Comparison of ENCODE assay signal across 17 cellular contexts in genomic region chr1:113941245-113941559, GRCh38. TPM values are rescaled to one million over a fixed set of nuclear protein-coding genes. Genes with fewer than 3 reads are reported as not detected.
DNase-seq lines count a peak whose midpoint lies in the region; ATAC-seq and TF ChIP-seq lines count a peak whose summit lies in the region.
"Had no signal": no experiment of that assay in that cellular context is flagged by ENCODE, and none has a peak within 500 bp of the region (broad histone marks: within the 10 kb centered on the region; RNA-seq: fewer than 3 reads in every experiment).

No MANE protein-coding gene starts in this region.

- H3K36me3 ChIP-seq in CD4-positive, alpha-beta memory T cell (ENCODE audit: insufficient read depth, low read length), result peaks cover 15% of the 10 kb centered on the region
- peaks cover 0 to 8% (median 0%) of the 10 kb centered on the region in 3 experiments for H3K36me3 ChIP-seq in naive thymus-derived CD4-positive, alpha-beta T cell (ENCODE audit: control insufficient read depth in 2 of 3, insufficient read depth in 3 of 3, low read length in 3 of 3)
- H3K36me3 ChIP-seq: ovary had no signal

- POLR2A ChIA-PET in CD4-positive, alpha-beta memory T cell (lab: Charles Lee; ENCODE audit: partially characterized antibody), result interaction anchor here (0.9 to 7.7 kb wide), 4 partner anchors 11 to 129 kb away, joined by 3 to 88 read pairs (median 4); partner anchors contain the start of genes AP4B1, DCLRE1B, HIPK1 and RSBN1
- POLR2A ChIA-PET in activated CD8-positive, alpha-beta T cell treated with anti-CD3 and anti-CD28 coated beads for 36 hours (lab: Charles Lee), result interaction anchor here (1.1 to 4.2 kb wide), 2 partner anchors 7 to 11 kb away, joined by 3 to 37 read pairs; partner anchors contain the start of gene HIPK1
- POLR2A ChIA-PET in naive thymus-derived CD4-positive, alpha-beta T cell (lab: Charles Lee), result interaction anchor here (1.0 to 19.6 kb wide), 3 partner anchors 6 to 67 kb away, joined by 3 to 360 read pairs (median 360); partner anchors contain the start of gene HIPK1

- DNase-seq in CD4-positive, alpha-beta memory T cell, result no peak
- no peak for DNase-seq in activated CD8-positive, alpha-beta T cell treated with anti-CD3 and anti-CD28 coated beads for 36 hours
- no peak for DNase-seq in naive thymus-derived CD4-positive, alpha-beta T cell
- no peak for DNase-seq in effector CD4-positive, alpha-beta T cell
- DNase-seq in foreskin fibroblast (no peak), SW 1271 (lab: John Stamatoyannopoulos, UW) (no peak)
- DNase-seq: cortex of kidney, DMS79 treated with DMSO at 0.1 percent for 48 hours, erythroblast, H7, NCI-H1105 treated with DMSO at 0.1 percent for 48 hours, ovary had no signal

- H3K4me1 ChIP-seq in CD4-positive, alpha-beta memory T cell (ENCODE audit: insufficient read depth, low read length), result peaks cover 85% of the 10 kb centered on the region
- H3K4me1 ChIP-seq in naive thymus-derived CD4-positive, alpha-beta T cell (ENCODE audit: control insufficient read depth in 2 of 2, insufficient read depth in 2 of 2, low read length in 2 of 2), result peaks cover 49 to 74% of the 10 kb centered on the region in 2 donors

- H3K9me3 ChIP-seq in CD4-positive, alpha-beta memory T cell (ENCODE audit: control insufficient read depth in 1 of 2, low read length in 2 of 2), result no peaks in the 10 kb centered on the region
- H3K9me3 ChIP-seq in naive thymus-derived CD4-positive, alpha-beta T cell (ENCODE audit: control insufficient read depth in 2 of 3, low read length in 3 of 3), result no peaks in the 10 kb centered on the region
- H3K9me3 ChIP-seq: ovary, vagina had no signal

- ATAC-seq in GM18909 (IDR thresholded peaks at IDR 0.05; ENCODE audit: poor library complexity, unreplicated experiment), result peak; percentile 11
- peak; percentile 8 for ATAC-seq in activated CD8-positive, alpha-beta T cell treated with anti-CD3 and anti-CD28 coated beads for 36 hours
- no peak for ATAC-seq in naive thymus-derived CD4-positive, alpha-beta T cell

- H3K4me1 Mint-ChIP-seq in CD4-positive, alpha-beta memory T cell, result peaks cover 55 to 85% (median 71%) of the 10 kb centered on the region in 4 donors
- H3K4me1 Mint-ChIP-seq in activated CD8-positive, alpha-beta T cell treated with anti-CD3 and anti-CD28 coated beads for 36 hours (ENCODE audit: low read depth), result peaks cover 74% of the 10 kb centered on the region
- peaks cover 57 to 88% (median 79%) of the 10 kb centered on the region in 7 donors for H3K4me1 Mint-ChIP-seq in naive thymus-derived CD4-positive, alpha-beta T cell

- peak overlapping the region; percentile 86 to 97 (median 91) for H3K27ac Mint-ChIP-seq in CD4-positive, alpha-beta memory T cell
- H3K27ac Mint-ChIP-seq in activated CD8-positive, alpha-beta T cell treated with anti-CD3 and anti-CD28 coated beads for 36 hours, result peak overlapping the region; percentile 95
- peak overlapping the region; percentile 85 to 98 (median 94) for H3K27ac Mint-ChIP-seq in naive thymus-derived CD4-positive, alpha-beta T cell

- peak overlapping the region; percentile 52 for H3K27ac ChIP-seq in CD4-positive, alpha-beta memory T cell (ENCODE audit: low read depth, low read length)
- H3K27ac ChIP-seq in naive thymus-derived CD4-positive, alpha-beta T cell (ENCODE audit: low read depth, low read length), result peak overlapping the region; percentile 46
- H3K27ac ChIP-seq: ovary, vagina had no signal

- H3K27me3 ChIP-seq in CD4-positive, alpha-beta memory T cell (ENCODE audit: insufficient read depth, low read length), result no peaks in the 10 kb centered on the region
- no peaks in the 10 kb centered on the region for H3K27me3 ChIP-seq in naive thymus-derived CD4-positive, alpha-beta T cell (ENCODE audit: control insufficient read depth in 2 of 2, insufficient read depth in 2 of 2, low read length in 2 of 2)
- H3K27me3 ChIP-seq: BLaER1 treated with 17β-estradiol and CSF1 and Interleukin-3, amounts not matched to agents 10 nM and 100 nM; ovary; vagina had no signal

- intact Hi-C loops in CD4-positive, alpha-beta memory T cell (cut with micrococcal nuclease), result no loop called here
- intact Hi-C loops in activated CD8-positive, alpha-beta T cell treated with anti-CD3 and anti-CD28 coated beads for 36 hours (cut with micrococcal nuclease), result no loop called here
- intact Hi-C loops in naive thymus-derived CD4-positive, alpha-beta T cell (cut with micrococcal nuclease), result loop anchor here in 1 of 2 donors (10.0 kb wide), 1 partner anchor 1154 kb away; no protein-coding TSS in a partner anchor

- TF ChIP-seq CTCF in activated CD8-positive, alpha-beta T cell treated with anti-CD3 and anti-CD28 coated beads for 36 hours (IDR thresholded peaks at IDR 0.05), result no peak
- no peak for TF ChIP-seq CTCF in foreskin fibroblast (IDR thresholded peaks at IDR 0.05; ENCODE audit: low read depth, low read length)

- peak overlapping the region; percentile 12 to 89 (median 82) for H3K4me3 Mint-ChIP-seq in CD4-positive, alpha-beta memory T cell
- peak overlapping the region; percentile 73 for H3K4me3 Mint-ChIP-seq in activated CD8-positive, alpha-beta T cell treated with anti-CD3 and anti-CD28 coated beads for 36 hours
- peak overlapping the region; percentile 64 to 87 (median 80) for H3K4me3 Mint-ChIP-seq in naive thymus-derived CD4-positive, alpha-beta T cell

- H3K27me3 Mint-ChIP-seq in CD4-positive, alpha-beta memory T cell, result no peaks in the 10 kb centered on the region
- H3K27me3 Mint-ChIP-seq in activated CD8-positive, alpha-beta T cell treated with anti-CD3 and anti-CD28 coated beads for 36 hours, result no peaks in the 10 kb centered on the region
- H3K27me3 Mint-ChIP-seq in naive thymus-derived CD4-positive, alpha-beta T cell, result no peaks in the 10 kb centered on the region
- H3K27me3 Mint-ChIP-seq: stimulated activated naive B cell treated with anti-CD40 and anti-IgM and Interleukin-4, amounts not matched to agents 10 μg/mL and 1 μg/mL and 100 μg/mL, for 72 hours had no signal

- CTCF ChIA-PET in CD4-positive, alpha-beta memory T cell (lab: Charles Lee; ENCODE audit: partially characterized antibody), result interaction anchor here (1.2 to 3.1 kb wide), 5 partner anchors 10 to 106 kb away, joined by 5 to 20 read pairs (median 7); partner anchors contain the start of genes AP4B1, DCLRE1B and HIPK1
- CTCF ChIA-PET in activated CD8-positive, alpha-beta T cell treated with anti-CD3 and anti-CD28 coated beads for 36 hours (lab: Charles Lee), result interaction anchor here (1.0 to 4.3 kb wide), 3 partner anchors 7 to 11 kb away, joined by 3 to 24 read pairs (median 23); partner anchors contain the start of gene HIPK1
- CTCF ChIA-PET in naive thymus-derived CD4-positive, alpha-beta T cell (lab: Charles Lee), result interaction anchor here (1.0 to 1.7 kb wide), 3 partner anchors 10 to 22 kb away, joined by 3 to 5 read pairs (median 5); partner anchors contain the start of gene HIPK1

- peaks cover 0 to 2% (median 0%) of the 10 kb centered on the region in 8 donors for H3K9me3 Mint-ChIP-seq in CD4-positive, alpha-beta memory T cell
- H3K9me3 Mint-ChIP-seq in activated CD8-positive, alpha-beta T cell treated with anti-CD3 and anti-CD28 coated beads for 36 hours, result no peaks in the 10 kb centered on the region
- H3K9me3 Mint-ChIP-seq in naive thymus-derived CD4-positive, alpha-beta T cell, result peaks cover 0 to 3% (median 0%) of the 10 kb centered on the region in 11 donors
- H3K9me3 Mint-ChIP-seq: stimulated activated naive B cell treated with anti-CD40 and anti-IgM and Interleukin-4, amounts not matched to agents 10 μg/mL and 1 μg/mL and 100 μg/mL, for 72 hours had no signal

- peak overlapping the region in 1 of 2 donors; percentile 35 for H3K4me3 ChIP-seq in CD4-positive, alpha-beta memory T cell (ENCODE audit: low read length in 2 of 2)
- no peak overlapping the region for H3K4me3 ChIP-seq in naive thymus-derived CD4-positive, alpha-beta T cell (ENCODE audit: low read length)
- no peak overlapping the region for H3K4me3 ChIP-seq in foreskin fibroblast (ENCODE audit: low read depth in 1 of 2, low read length in 2 of 2)
- H3K4me3 ChIP-seq: BLaER1 treated with 17β-estradiol and CSF1 and Interleukin-3, amounts not matched to agents 10 nM and 100 nM; ovary; skin epidermis; vagina had no signal

- peaks cover 32 to 50% of the 10 kb centered on the region in 2 donors for H3K36me3 Mint-ChIP-seq in CD4-positive, alpha-beta memory T cell
- peaks cover 47% of the 10 kb centered on the region for H3K36me3 Mint-ChIP-seq in activated CD8-positive, alpha-beta T cell treated with anti-CD3 and anti-CD28 coated beads for 36 hours (ENCODE audit: low read depth)
- H3K36me3 Mint-ChIP-seq in naive thymus-derived CD4-positive, alpha-beta T cell, result peaks cover 4 to 48% (median 20%) of the 10 kb centered on the region in 5 donors

RNA-seq across cellular contexts. Expression of gene HIPK1, which starts 12.1 kb away (rescaled TPM):
- total RNA-seq in CD4-positive, alpha-beta memory T cell, result 100 to 1,000 TPM; 107 to 110 TPM
- 10 to 100 TPM in 1 of 2 donors, 1 to 10 TPM in 1; 4.4 to 17.1 TPM for polyA plus RNA-seq in CD4-positive, alpha-beta memory T cell
- 10 to 100 TPM; 42.8 to 45.1 TPM for total RNA-seq in activated CD8-positive, alpha-beta T cell treated with anti-CD3 and anti-CD28 coated beads for 36 hours
- 100 to 1,000 TPM in 4 of 5 experiments, 10 to 100 TPM in 1; 95.8 to 211 (median 124) TPM for total RNA-seq in naive thymus-derived CD4-positive, alpha-beta T cell
- 10 to 100 TPM; 11.8 to 21.3 TPM for polyA plus RNA-seq in naive thymus-derived CD4-positive, alpha-beta T cell

RNA-seq across cellular contexts. Expression of gene DCLRE1B, which starts 36.1 kb away (rescaled TPM):
- total RNA-seq in CD4-positive, alpha-beta memory T cell, result 1 to 10 TPM; 5.1 to 5.4 TPM
- polyA plus RNA-seq in CD4-positive, alpha-beta memory T cell, result 1 to 10 TPM; 2.8 to 5.3 TPM
- total RNA-seq in activated CD8-positive, alpha-beta T cell treated with anti-CD3 and anti-CD28 coated beads for 36 hours, result 10 to 100 TPM; 19.1 to 19.3 TPM
- 10 to 100 TPM in 1 of 5 experiments, 1 to 10 TPM in 4; 4.1 to 13.6 (median 6.9) TPM for total RNA-seq in naive thymus-derived CD4-positive, alpha-beta T cell
- polyA plus RNA-seq in naive thymus-derived CD4-positive, alpha-beta T cell, result 1 to 10 TPM; 3.7 to 6.8 TPM

RNA-seq across cellular contexts. Expression of gene AP4B1, which starts 36.6 kb away (rescaled TPM):
- total RNA-seq in CD4-positive, alpha-beta memory T cell, result 10 to 100 TPM; 74.5 to 75.5 TPM
- polyA plus RNA-seq in CD4-positive, alpha-beta memory T cell, result 10 to 100 TPM in 1 of 2 donors, 1 to 10 TPM in 1; 8.9 to 12.9 TPM
- total RNA-seq in activated CD8-positive, alpha-beta T cell treated with anti-CD3 and anti-CD28 coated beads for 36 hours, result 10 to 100 TPM; 38.2 to 38.5 TPM
- 10 to 100 TPM; 50.8 to 75.4 (median 65.0) TPM for total RNA-seq in naive thymus-derived CD4-positive, alpha-beta T cell
- 10 to 100 TPM; 13.7 to 15.6 TPM for polyA plus RNA-seq in naive thymus-derived CD4-positive, alpha-beta T cell

RNA-seq across cellular contexts. Expression of gene OLFML3, which starts 38.1 kb away (rescaled TPM):
- total RNA-seq in CD4-positive, alpha-beta memory T cell, result under 1 TPM; 0.42 to 0.70 TPM
- not detected for polyA plus RNA-seq in CD4-positive, alpha-beta memory T cell
- under 1 TPM; 0.14 to 0.49 TPM for total RNA-seq in activated CD8-positive, alpha-beta T cell treated with anti-CD3 and anti-CD28 coated beads for 36 hours
- 1 to 10 TPM in 3 of 5 experiments, under 1 TPM in 2; 0.24 to 1.8 (median 1.1) TPM for total RNA-seq in naive thymus-derived CD4-positive, alpha-beta T cell
- polyA plus RNA-seq in naive thymus-derived CD4-positive, alpha-beta T cell, result not detected

RNA-seq across cellular contexts. Expression of gene BCL2L15, which starts 53.8 kb away (rescaled TPM):
- total RNA-seq in CD4-positive, alpha-beta memory T cell, result 1 to 10 TPM; 1.3 to 2.1 TPM
- 1 to 10 TPM in 1 of 2 donors, under 1 TPM in 1; 0.75 to 1.3 TPM for polyA plus RNA-seq in CD4-positive, alpha-beta memory T cell
- under 1 TPM; 0.40 to 0.61 TPM for total RNA-seq in activated CD8-positive, alpha-beta T cell treated with anti-CD3 and anti-CD28 coated beads for 36 hours
- 1 to 10 TPM; 1.1 to 7.5 (median 1.6) TPM for total RNA-seq in naive thymus-derived CD4-positive, alpha-beta T cell
- under 1 TPM in 1 of 2 donors, not detected in 1; 0.60 TPM for polyA plus RNA-seq in naive thymus-derived CD4-positive, alpha-beta T cell
- total RNA-seq: H7 had no signal
